Comparison of ENCODE assay signal across 7 cellular contexts in genomic region chr5:123421773-123422172, GRCh38. TPM values are rescaled to one million over a fixed set of nuclear protein-coding genes. Genes with fewer than 3 reads are reported as not detected.
DNase-seq lines count a peak whose midpoint lies in the region; ATAC-seq, FAIRE-seq and TF ChIP-seq lines count a peak whose summit lies in the region.

No MANE protein-coding gene starts in this region.

- H3K9me3 ChIP-seq in HCT116 (ENCODE audit: control insufficient read depth in 1 of 2, insufficient read depth in 1 of 2, low read depth in 1 of 2, low read length in 2 of 2): no peaks in the 10 kb centered on the region
- H3K9me3 ChIP-seq in astrocyte (ENCODE audit: insufficient read depth, low read depth, low read length): no peaks in the 10 kb centered on the region
- H3K9me3 ChIP-seq in suprapubic skin: no peaks in the 10 kb centered on the region

- H3K9ac ChIP-seq in HCT116 (ENCODE audit: low read length) (peak overlapping the region; percentile 87), astrocyte (ENCODE audit: low read length) (peak overlapping the region; percentile 89)

- no peaks in the 10 kb centered on the region for H3K9me2 ChIP-seq in HCT116 (ENCODE audit: insufficient read depth)

- no peak overlapping the region for H3K4me3 Mint-ChIP-seq in astrocyte (ENCODE audit: unreplicated experiment)

- no peak for TF ChIP-seq RAD21 in HCT116 (IDR thresholded peaks at IDR 0.05; ENCODE audit: low read depth)

- H3K4me2 ChIP-seq in HCT116 (ENCODE audit: low read length) (peak overlapping the region; percentile 90), astrocyte (ENCODE audit: low read length) (peak overlapping the region; percentile 99)

- TF ChIP-seq POLR2A in HCT116 (IDR thresholded peaks at IDR 0.05; ENCODE audit: borderline replicate concordance, extremely low read depth, insufficient read depth, insufficient read length) (no peak), suprapubic skin (IDR thresholded peaks at IDR 0.05) (no peak)

- no peak for DNase-seq in HCT116 (ENCODE audit: low read depth, low spot score)
- no peak for DNase-seq in astrocyte (ENCODE audit: low read depth)
- peak; percentile 3 for DNase-seq in kidney tubule cell (ENCODE audit: low spot score)
- no peak for DNase-seq in suprapubic skin (ENCODE audit: low spot score in 2 of 2)
- no peak for DNase-seq in stimulated activated CD4-positive, alpha-beta T cell treated with anti-CD3 and anti-CD28 coated beads, Interleukin-15, amount 100 ng/mL, for 24 hours
- DNase-seq in HEK293T (ENCODE audit: extremely low spot score): no peak

- POLR2A ChIA-PET in HCT116 (lab: Charles Lee): interaction anchor here (2.2 kb wide), 1 partner anchor 90 kb away, joined by 13 read pairs; the partner anchor contains the start of gene CSNK1G3
- POLR2A ChIA-PET in HEK293T (lab: Yijun Ruan, JAX): interaction anchor here (0.9 to 2.9 kb wide), 7 partner anchors 14 to 121 kb away, joined by 3 to 41 read pairs (median 7); partner anchors contain the start of gene CSNK1G3

- CTCF ChIA-PET in HCT116 (lab: Charles Lee): no interaction called here
- CTCF ChIA-PET in HEK293T (lab: Yijun Ruan, JAX): interaction anchor here (2.2 kb wide), 1 partner anchor 189 kb away, joined by 10 read pairs; no protein-coding TSS in a partner anchor

- no peak overlapping the region for H3K27ac ChIP-seq in HCT116 (ENCODE audit: low read depth, low read length)
- H3K27ac ChIP-seq in astrocyte (ENCODE audit: low read depth, low read length): no peak overlapping the region
- H3K27ac ChIP-seq in suprapubic skin: no peak overlapping the region

- peaks cover 0 to 4% of the 10 kb centered on the region in 2 experiments; a peak in 1 of 4 replicates for H3K36me3 ChIP-seq in HCT116 (ENCODE audit: control insufficient read depth in 1 of 2, insufficient read depth in 2 of 2, low read length in 2 of 2)
- no peaks in the 10 kb centered on the region for H3K36me3 ChIP-seq in astrocyte (ENCODE audit: insufficient read depth, low read length)
- peaks cover 6% of the 10 kb centered on the region for H3K36me3 ChIP-seq in suprapubic skin

- intact Hi-C loops in HCT116 (cut with micrococcal nuclease): no loop called here

- H2AFZ ChIP-seq in HCT116 (ENCODE audit: low read depth, low read length, poor library complexity, severe bottlenecking) (no peak overlapping the region), astrocyte (ENCODE audit: low read depth, low read length) (peak overlapping the region; percentile 74)

- FAIRE-seq in astrocyte (lab: Jason Lieb, UNC): no peak

- H3K4me1 ChIP-seq in HCT116 (ENCODE audit: control insufficient read depth in 1 of 2, insufficient read depth in 2 of 2, low read length in 2 of 2) (peaks cover 4 to 16% of the 10 kb centered on the region in 2 experiments; a peak in 3 of 4 replicates), astrocyte (ENCODE audit: insufficient read depth, low read length) (peaks cover 9% of the 10 kb centered on the region), suprapubic skin (peaks cover 28% of the 10 kb centered on the region)

- H3K4me1 Mint-ChIP-seq in astrocyte (ENCODE audit: low read depth, unreplicated experiment): no peaks in the 10 kb centered on the region

- H3K79me2 ChIP-seq in HCT116 (ENCODE audit: insufficient read depth, low read length): peaks cover 38% of the 10 kb centered on the region
- H3K79me2 ChIP-seq in astrocyte (ENCODE audit: insufficient read depth, low read length): peaks cover 28% of the 10 kb centered on the region

- RAD21 ChIA-PET in HCT116 (lab: Charles Lee; ENCODE audit: low non-redundant PET in 1 of 2, low total read pairs in 2 of 2, uncharacterized antibody in 2 of 2, unreplicated experiment in 2 of 2): no interaction called here

- no peaks in the 10 kb centered on the region for H4K20me1 ChIP-seq in HCT116 (ENCODE audit: insufficient read depth)
- H4K20me1 ChIP-seq in astrocyte (ENCODE audit: insufficient read depth, low read length): peaks cover 8% of the 10 kb centered on the region

- ATAC-seq in HCT116: no peak
- ATAC-seq in GM19351 (IDR thresholded peaks at IDR 0.05; ENCODE audit: unreplicated experiment): no peak

- no peaks in the 10 kb centered on the region for H3K36me3 Mint-ChIP-seq in astrocyte (ENCODE audit: low read depth, unreplicated experiment)

- H3K27me3 ChIP-seq in HCT116 (ENCODE audit: insufficient read depth, low read length) (no peaks in the 10 kb centered on the region), astrocyte (ENCODE audit: insufficient read depth, low read length) (no peaks in the 10 kb centered on the region), suprapubic skin (no peaks in the 10 kb centered on the region)

- no peak for TF ChIP-seq EP300 in suprapubic skin (IDR thresholded peaks at IDR 0.05)

- H3K9me3 Mint-ChIP-seq in astrocyte (ENCODE audit: unreplicated experiment): no peaks in the 10 kb centered on the region

- H3K4me3 ChIP-seq in HCT116 (replicated peaks in 1 of 2; ENCODE audit: low read depth in 1 of 2, low read length in 2 of 2): peak overlapping the region; percentile 89 to 93
- peak overlapping the region; percentile 96 for H3K4me3 ChIP-seq in astrocyte (ENCODE audit: insufficient read depth, low read depth, low read length)
- H3K4me3 ChIP-seq in suprapubic skin: peak overlapping the region; percentile 82

- 11% methylated on average over 2 of the region's 2 CpGs for WGBS in suprapubic skin

- no peaks in the 10 kb centered on the region for H3K27me3 Mint-ChIP-seq in astrocyte (ENCODE audit: low read depth, unreplicated experiment)

- TF ChIP-seq CTCF in HCT116 (IDR thresholded peaks at IDR 0.05 in 2 of 3, conservative IDR thresholded peaks at IDR 0.05 in 1 of 3; ENCODE audit: borderline replicate concordance in 1 of 3, insufficient read depth in 1 of 3, low read depth in 2 of 3, low read length in 2 of 3) (no peak), astrocyte (IDR thresholded peaks at IDR 0.05; ENCODE audit: insufficient read depth, low read depth, low read length) (no peak), suprapubic skin (IDR thresholded peaks at IDR 0.05) (no peak)

- TSS peak; percentile 57 for BruUV-seq in HCT116 (replicated peaks; lab: Mats Ljungman, UMichigan)

- no peak overlapping the region for H3K27ac Mint-ChIP-seq in astrocyte (ENCODE audit: unreplicated experiment)

TF ChIP-seq in HCT116, 20 proteins besides CTCF, POLR2A, EP300 and RAD21 (continues in another document):
- TF ChIP-seq CBX3 (IDR thresholded peaks at IDR 0.05; ENCODE audit: low read depth) (no peak), ELF1 (IDR thresholded peaks at IDR 0.05; ENCODE audit: borderline replicate concordance, low read depth) (no peak), SP1 (IDR thresholded peaks at IDR 0.05; ENCODE audit: low read depth) (no peak), YY1 (IDR thresholded peaks at IDR 0.05; ENCODE audit: extremely low read depth, insufficient replicate concordance, low read depth, low read length) (no peak), FOSL1 (IDR thresholded peaks at IDR 0.05; ENCODE audit: low read depth) (no peak), CEBPB (IDR thresholded peaks at IDR 0.05; ENCODE audit: low read depth) (no peak), SIN3A (IDR thresholded peaks at IDR 0.05; ENCODE audit: low read depth) (no peak)

TF ChIP-seq in HEK293T, 16 proteins besides CTCF, POLR2A, EP300 and RAD21:
- TF ChIP-seq PKNOX1 (IDR thresholded peaks at IDR 0.05): no peak
- TF ChIP-seq ZNF384 (IDR thresholded peaks at IDR 0.05): no peak
- no peak for TF ChIP-seq FOXK2 (IDR thresholded peaks at IDR 0.05)
- no peak for TF ChIP-seq NFRKB (IDR thresholded peaks at IDR 0.05)
- no peak for TF ChIP-seq FOXM1 (IDR thresholded peaks at IDR 0.05; ENCODE audit: borderline replicate concordance)
- no peak for TF ChIP-seq BHLHE40 (IDR thresholded peaks at IDR 0.05; ENCODE audit: borderline replicate concordance)
- no peak for TF ChIP-seq LEF1 (IDR thresholded peaks at IDR 0.05; ENCODE audit: borderline replicate concordance)
- TF ChIP-seq SP1 (IDR thresholded peaks at IDR 0.05): no peak
- no peak for TF ChIP-seq HDGF (IDR thresholded peaks at IDR 0.05; ENCODE audit: borderline replicate concordance)
- no peak for TF ChIP-seq SUZ12 (IDR thresholded peaks at IDR 0.05)
- no peak for TF ChIP-seq L3MBTL2 (conservative IDR thresholded peaks at IDR 0.05)
- no peak for TF ChIP-seq CTBP1 (IDR thresholded peaks at IDR 0.05; ENCODE audit: borderline replicate concordance)
- TF ChIP-seq ARNT (IDR thresholded peaks at IDR 0.05): no peak
- TF ChIP-seq FOXA1 (IDR thresholded peaks at IDR 0.05): no peak

RNA-seq across cellular contexts. Expression of gene CEP120, which starts 1.4 kb away (rescaled TPM):
- total RNA-seq in HCT116 (2021; ENCODE audit: unreplicated experiment) (30.2 TPM), astrocyte (15.5 and 19.0 TPM in 2 replicates), suprapubic skin (10 to 100 TPM in 2 of 4 donors, 1 to 10 TPM in 2; 5.7 to 18.3 (median 10.7) TPM)
- 15.6 TPM in 2 replicates for polyA plus RNA-seq in HCT116 (2012)
